8 cellular contexts compared by ENCODE assay signal in genomic region chr15:92886815-92887214, GRCh38. TPM values are rescaled to one million over a fixed set of nuclear protein-coding genes. Genes with fewer than 3 reads are reported as not detected.
DNase-seq lines count a peak whose midpoint lies in the region; ATAC-seq and TF ChIP-seq lines count a peak whose summit lies in the region.

No MANE protein-coding gene starts in this region.

- H3K4me1 Mint-ChIP-seq in activated CD4-positive, alpha-beta T cell treated with anti-CD3 and anti-CD28 coated beads for 36 hours: peaks cover 47% of the 10 kb centered on the region

- ATAC-seq in activated CD4-positive, alpha-beta T cell treated with anti-CD3 and anti-CD28 coated beads for 36 hours: no peak

- no peak for DNase-seq in activated CD4-positive, alpha-beta T cell treated with anti-CD3 and anti-CD28 coated beads for 36 hours
- no peak for DNase-seq in activated CD4-positive, alpha-beta T cell treated with anti-CD3 and anti-CD28 coated beads for 48 hours
- no peak for DNase-seq in adipocyte (ENCODE audit: low read depth)
- peak; percentile 47 for DNase-seq in superior temporal gyrus (ENCODE audit: extremely low spot score)
- DNase-seq in COLO668 (lab: John Stamatoyannopoulos, UW; ENCODE audit: unreplicated experiment): no peak
- DNase-seq in ovary: no peak
- no peak for DNase-seq in GM13976 (ENCODE audit: low spot score)

- no peaks in the 10 kb centered on the region for H3K9me3 Mint-ChIP-seq in activated CD4-positive, alpha-beta T cell treated with anti-CD3 and anti-CD28 coated beads for 36 hours (ENCODE audit: low read depth)

- CTCF ChIA-PET in activated CD4-positive, alpha-beta T cell treated with anti-CD3 and anti-CD28 coated beads for 36 hours (lab: Charles Lee): interaction anchor here (0.9 to 5.6 kb wide), 4 partner anchors 11 to 77 kb away, joined by 3 to 61 read pairs (median 3); partner anchors contain the start of gene CHD2

- in situ Hi-C loops in GM13976 (cut with MboI; ENCODE audit: low sequenced_read_pairs, unreplicated experiment): no loop called here

- POLR2A ChIA-PET in activated CD4-positive, alpha-beta T cell treated with anti-CD3 and anti-CD28 coated beads for 36 hours (lab: Charles Lee): interaction anchor here (3.3 kb wide), 1 partner anchor 78 kb away, joined by 16 read pairs; no protein-coding TSS in a partner anchor

- peaks cover 77% of the 10 kb centered on the region for H3K36me3 Mint-ChIP-seq in activated CD4-positive, alpha-beta T cell treated with anti-CD3 and anti-CD28 coated beads for 36 hours (ENCODE audit: low read depth)

- WGBS in ovary, 3 donors: 39 to 62% (median 48%) methylated on average over 8 of the region's 8 CpGs

- H3K27ac Mint-ChIP-seq in activated CD4-positive, alpha-beta T cell treated with anti-CD3 and anti-CD28 coated beads for 36 hours: peak overlapping the region; percentile 99

- TF ChIP-seq CTCF in ovary (IDR thresholded peaks at IDR 0.05) (no peak), GM13976 (IDR thresholded peaks at IDR 0.05; ENCODE audit: borderline replicate concordance, control extremely low read depth, extremely low read depth, insufficient read depth, missing control alignments) (no peak)

- H3K27ac ChIP-seq in iPS-20b (ENCODE audit: low read length) (no peak overlapping the region), ovary (no peak overlapping the region)

- no peaks in the 10 kb centered on the region for H3K27me3 ChIP-seq in adipocyte (replicated peaks; ENCODE audit: control insufficient read depth, insufficient read depth, low read length)
- no peaks in the 10 kb centered on the region for H3K27me3 ChIP-seq in iPS-20b (ENCODE audit: insufficient read depth, low read length)
- no peaks in the 10 kb centered on the region for H3K27me3 ChIP-seq in ovary

- H3K27me3 Mint-ChIP-seq in activated CD4-positive, alpha-beta T cell treated with anti-CD3 and anti-CD28 coated beads for 36 hours: no peaks in the 10 kb centered on the region

- peaks cover 36% of the 10 kb centered on the region for H3K4me1 ChIP-seq in adipocyte (ENCODE audit: control insufficient read depth, insufficient read depth, low read length)
- H3K4me1 ChIP-seq in iPS-20b (ENCODE audit: insufficient read depth, low read length): peaks cover 15% of the 10 kb centered on the region; the same call in 1 of the 2 replicates
- H3K4me1 ChIP-seq in ovary (ENCODE audit: insufficient read depth): no peaks in the 10 kb centered on the region

- H3K36me3 ChIP-seq in adipocyte (ENCODE audit: control insufficient read depth, insufficient read depth, low read length, severe bottlenecking) (peaks cover 57% of the 10 kb centered on the region), iPS-20b (ENCODE audit: insufficient read depth, low read depth, low read length) (peaks cover 68% of the 10 kb centered on the region), ovary (no peaks in the 10 kb centered on the region)

- TF ChIP-seq POLR2A in ovary (IDR thresholded peaks at IDR 0.05): no peak

- H3K9me3 ChIP-seq in adipocyte (ENCODE audit: control insufficient read depth, low read length): no peaks in the 10 kb centered on the region
- no peaks in the 10 kb centered on the region for H3K9me3 ChIP-seq in iPS-20b (ENCODE audit: insufficient read depth, low read depth, low read length)
- H3K9me3 ChIP-seq in ovary: no peaks in the 10 kb centered on the region

- H3K9ac ChIP-seq in adipocyte (ENCODE audit: low read length) (peak overlapping the region; percentile 97), iPS-20b (ENCODE audit: low read depth, low read length) (no peak overlapping the region)

- H3K4me3 ChIP-seq in adipocyte (ENCODE audit: low read length) (peak overlapping the region; percentile 95), iPS-20b (ENCODE audit: low read length) (peak overlapping the region; percentile 99; the same call in 1 of the 2 replicates), ovary (no peak overlapping the region)

- no peak for TF ChIP-seq EP300 in ovary (IDR thresholded peaks at IDR 0.05)

- peak overlapping the region; percentile 92 for H3K4me3 Mint-ChIP-seq in activated CD4-positive, alpha-beta T cell treated with anti-CD3 and anti-CD28 coated beads for 36 hours

- intact Hi-C loops in activated CD4-positive, alpha-beta T cell treated with anti-CD3 and anti-CD28 coated beads for 36 hours (cut with DNase I, micrococcal nuclease): no loop called here
- intact Hi-C loops in ovary (cut with DNase I): no loop called here

RNA-seq across cellular contexts. Expression of gene CHD2, which starts 13.3 kb away (rescaled TPM):
- 100 to 1,000 TPM; 118 to 149 TPM for total RNA-seq in activated CD4-positive, alpha-beta T cell treated with anti-CD3 and anti-CD28 coated beads for 36 hours
- 100 to 1,000 TPM in 4 of 7 donors, 10 to 100 TPM in 3; 83.8 to 146 (median 106) TPM for total RNA-seq in ovary
- 10 to 100 TPM; 43.6 to 73.9 TPM for polyA plus RNA-seq in ovary
